In the genomic region with DNA sequence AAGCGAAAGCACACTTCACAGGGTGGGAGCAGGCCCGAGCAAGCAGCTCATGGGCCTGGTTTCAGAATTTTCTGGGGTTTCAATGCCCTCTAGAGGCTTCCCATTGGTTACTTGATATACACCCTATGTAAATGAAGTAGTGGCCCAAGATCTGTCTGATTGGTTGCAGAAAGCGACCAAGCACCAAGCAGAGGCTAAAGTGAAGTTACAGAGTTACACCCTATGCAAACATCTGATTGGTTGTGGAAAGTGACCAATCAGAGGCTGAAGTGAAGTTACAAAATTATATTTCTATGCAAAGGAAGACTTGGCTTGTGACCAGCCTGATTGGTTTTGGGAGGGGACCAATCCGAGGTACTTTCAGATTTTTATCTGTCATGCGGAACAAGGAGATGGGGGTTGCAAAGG, we compare ENCODE assay signal across 18 cellular contexts. TPM values are rescaled to one million over a fixed set of nuclear protein-coding genes. Genes with fewer than 3 reads are reported as not detected.
A peak's percentile ranks its signal among the peaks of the same experiment; 100 is the strongest.
DNase-seq lines count a peak whose midpoint lies in the region; ATAC-seq and TF ChIP-seq lines count a peak whose summit lies in the region.
"Had no signal": no experiment of that assay in that cellular context is flagged by ENCODE, and none has a peak within 500 bp of the region (broad histone marks: within the 10 kb centered on the region; RNA-seq: fewer than 3 reads in every experiment).

No MANE protein-coding gene starts in this region.

- no peaks in the 10 kb centered on the region for H3K36me3 Mint-ChIP-seq in T-helper 2 cell treated with Interferon-gamma antibody and Interleukin-4, amounts not matched to agents 5 μg/mL and 100 μg/mL, for 36 hours (ENCODE audit: low read depth)

- H3K27me3 ChIP-seq in PC-3 (ENCODE audit: low read length) (no peaks in the 10 kb centered on the region), thyroid gland (no peaks in the 10 kb centered on the region)
- H3K27me3 ChIP-seq: suprapubic skin had no signal

- H3K4me1 Mint-ChIP-seq in T-helper 2 cell treated with Interferon-gamma antibody and Interleukin-4, amounts not matched to agents 5 μg/mL and 100 μg/mL, for 36 hours (ENCODE audit: low read depth), result no peaks in the 10 kb centered on the region

- H3K4me3 ChIP-seq in PC-3 (ENCODE audit: low read length), result no peak overlapping the region; the same call in 1 of the 2 replicates
- H3K4me3 ChIP-seq in thyroid gland (replicated peaks in 1 of 3), result no peak overlapping the region
- H3K4me3 ChIP-seq in OCI-LY7 (ENCODE audit: low read depth, low read length, poor library complexity, severe bottlenecking), result no peak overlapping the region
- H3K4me3 ChIP-seq: lung, suprapubic skin had no signal

- H3K9me2 ChIP-seq in PC-3 (replicated peaks; ENCODE audit: low read length) (no peaks in the 10 kb centered on the region), OCI-LY7 (ENCODE audit: insufficient read depth, low read length) (no peaks in the 10 kb centered on the region)

- intact Hi-C loops in PC-3 (cut with micrococcal nuclease), result loop anchor here (5.0 kb wide), 1 partner anchor 185 kb away; no protein-coding TSS in a partner anchor
- intact Hi-C loops in thyroid gland (cut with DNase I), result no loop called here
- intact Hi-C loops in OCI-LY7 (cut with micrococcal nuclease; ENCODE audit: unreplicated experiment), result no loop called here

- H3K9me3 Mint-ChIP-seq in T-helper 2 cell treated with Interferon-gamma antibody and Interleukin-4, amounts not matched to agents 5 μg/mL and 100 μg/mL, for 36 hours, result peaks cover 4% of the 10 kb centered on the region
- H3K9me3 Mint-ChIP-seq: activated T-cell treated with anti-CD3 and anti-CD28 coated beads, Interleukin-2, amount 50 U/mL, for 24 hours had no signal

- H2AFZ ChIP-seq in PC-3 (ENCODE audit: low read length) (no peak overlapping the region), OCI-LY7 (ENCODE audit: low read length) (no peak overlapping the region)

- BruUV-seq in PC-3 (replicated peaks; lab: Mats Ljungman, UMichigan), result no TSS peak
- no TSS peak for BruUV-seq in OCI-LY7 (replicated peaks; lab: Mats Ljungman, UMichigan)

- H3K79me2 ChIP-seq in PC-3 (ENCODE audit: low read length) (peaks cover 55% of the 10 kb centered on the region), OCI-LY7 (ENCODE audit: insufficient read depth, low read depth, low read length) (no peaks in the 10 kb centered on the region)

- peak; percentile 12 for DNase-seq in DMS 273 (lab: John Stamatoyannopoulos, UW; ENCODE audit: unreplicated experiment)
- DNase-seq in DMS 273 treated with DMSO at 0.1 percent for 48 hours (lab: John Stamatoyannopoulos, UW), result no peak
- peak; percentile 28 for DNase-seq in PC-3
- no peak for DNase-seq in thyroid gland
- no peak for DNase-seq in T-helper 2 cell treated with Interferon-gamma antibody and Interleukin-4, amounts not matched to agents 5 μg/mL and 100 μg/mL, for 36 hours (ENCODE audit: low spot score)
- DNase-seq in OCI-LY7 (ENCODE audit: low spot score), result no peak
- DNase-seq: 8988T; activated CD4-positive, alpha-beta T cell treated with anti-CD3 and anti-CD28 coated beads for 48 hours; activated T-cell treated with anti-CD3 and anti-CD28 coated beads, Interleukin-2, amount 50 U/mL, for 24 hours; effector CD8-positive, alpha-beta T cell; NCI-H1092 treated with DMSO at 0.1 percent for 48 hours; NCI-H345; small intestine had no signal

- no peak for ATAC-seq in PC-3
- ATAC-seq in esophagus mucosa, result peak; percentile 84
- no peak for ATAC-seq in GM21529 (IDR thresholded peaks at IDR 0.05; ENCODE audit: unreplicated experiment)

- POLR2A ChIA-PET in PC-3 (lab: Charles Lee; ENCODE audit: unreplicated experiment) (no interaction called here), OCI-LY7 (lab: Charles Lee) (no interaction called here)

- 71 to 72% methylated on average over 5 of the region's 5 CpGs for WGBS in thyroid gland, 2 donors

- no peak for TF ChIP-seq POLR2A in thyroid gland (IDR thresholded peaks at IDR 0.05)

- peaks cover 7% of the 10 kb centered on the region for H3F3A ChIP-seq in PC-3 (ENCODE audit: low read length, unreplicated experiment)

- H4K20me1 ChIP-seq in PC-3 (ENCODE audit: low read length), result no peaks in the 10 kb centered on the region
- no peaks in the 10 kb centered on the region for H4K20me1 ChIP-seq in OCI-LY7 (ENCODE audit: insufficient read depth, low read length)

- peak overlapping the region; percentile 76 for H3K4me2 ChIP-seq in PC-3 (ENCODE audit: low read length)
- H3K4me2 ChIP-seq in OCI-LY7 (ENCODE audit: low read length), result no peak overlapping the region

- no peak overlapping the region for H3K9ac ChIP-seq in PC-3 (ENCODE audit: low read length)

- no peak overlapping the region for H3K4me3 Mint-ChIP-seq in T-helper 2 cell treated with Interferon-gamma antibody and Interleukin-4, amounts not matched to agents 5 μg/mL and 100 μg/mL, for 36 hours
- H3K4me3 Mint-ChIP-seq: activated T-cell treated with anti-CD3 and anti-CD28 coated beads, Interleukin-2, amount 50 U/mL, for 24 hours had no signal

- H3K36me3 ChIP-seq in PC-3 (ENCODE audit: low read depth, low read length), result no peaks in the 10 kb centered on the region
- H3K36me3 ChIP-seq in thyroid gland, result no peaks in the 10 kb centered on the region
- H3K36me3 ChIP-seq in OCI-LY7 (ENCODE audit: insufficient read depth, low read length), result no peaks in the 10 kb centered on the region
- H3K36me3 ChIP-seq: suprapubic skin had no signal

- CTCF ChIA-PET in PC-3 (lab: Charles Lee), result no interaction called here
- CTCF ChIA-PET in OCI-LY7 (lab: Charles Lee; ENCODE audit: unreplicated experiment), result no interaction called here

- H3K9me3 ChIP-seq in PC-3 (ENCODE audit: low read length) (no peaks in the 10 kb centered on the region), thyroid gland (no peaks in the 10 kb centered on the region), OCI-LY7 (ENCODE audit: low read length) (no peaks in the 10 kb centered on the region)
- H3K9me3 ChIP-seq: suprapubic skin had no signal

- H3K27ac Mint-ChIP-seq in T-helper 2 cell treated with Interferon-gamma antibody and Interleukin-4, amounts not matched to agents 5 μg/mL and 100 μg/mL, for 36 hours, result no peak overlapping the region
- H3K27ac Mint-ChIP-seq: activated T-cell treated with anti-CD3 and anti-CD28 coated beads, Interleukin-2, amount 50 U/mL, for 24 hours had no signal

- H3K27me3 Mint-ChIP-seq in T-helper 2 cell treated with Interferon-gamma antibody and Interleukin-4, amounts not matched to agents 5 μg/mL and 100 μg/mL, for 36 hours (ENCODE audit: low read depth), result peaks cover 22% of the 10 kb centered on the region

- H3K4me1 ChIP-seq in PC-3 (ENCODE audit: insufficient read depth, low read length) (peaks cover 56% of the 10 kb centered on the region), thyroid gland (peaks cover 31 to 51% of the 10 kb centered on the region in 2 donors), OCI-LY7 (ENCODE audit: insufficient read depth, low read length, poor library complexity, severe bottlenecking) (no peaks in the 10 kb centered on the region)

- H3K27ac ChIP-seq in PC-3 (ENCODE audit: low read length) (peak overlapping the region; percentile 93), thyroid gland (peak overlapping the region; percentile 74 to 95 (median 91)), OCI-LY7 (ENCODE audit: low read depth, low read length, poor library complexity, severe bottlenecking) (no peak overlapping the region)
- H3K27ac ChIP-seq: suprapubic skin had no signal

- TF ChIP-seq CTCF in PC-3 (conservative IDR thresholded peaks at IDR 0.05; ENCODE audit: low read depth, low read length), result no peak
- no peak for TF ChIP-seq CTCF in thyroid gland (IDR thresholded peaks at IDR 0.05)
- TF ChIP-seq CTCF in OCI-LY7 (conservative IDR thresholded peaks at IDR 0.05; ENCODE audit: low read length), result no peak

RNA-seq across cellular contexts. Expression of gene FHIP1A, which starts 8.2 kb away (rescaled TPM):
- 11.3 and 13.8 TPM in 2 replicates for total RNA-seq in PC-3 (2014; rRNA removed)
- total RNA-seq in esophagus mucosa, result 43.6 TPM
- 10 to 100 TPM; 27.3 to 76.6 (median 57.1) TPM for total RNA-seq in thyroid gland
- not detected in 2 replicates for total RNA-seq in OCI-LY7 (2014; rRNA removed; shearing (Covaris generic))
- not detected in 2 replicates for total RNA-seq in OCI-LY7 (2022)
- total RNA-seq: T-helper 1 cell treated with Interleukin-12 subunit alpha and Interleukin-12 subunit beta and Interleukin-4 antibody, amounts not matched to agents 30 ng/mL and 1 ng/mL, for 36 hours had no signal

Comparison
In these comparisons a context has a peak if more than half of its experiments do, and no peak if none do; other contexts are left out.
1. DNase-seq: peak in DMS 273 (single experiment) and PC-3 (single experiment); none in DMS 273 treated with DMSO at 0.1 percent for 48 hours (single experiment), thyroid gland (0 of 2), T-helper 2 cell treated with Interferon-gamma antibody and Interleukin-4, amounts not matched to agents 5 μg/mL and 100 μg/mL, for 36 hours (single experiment) and OCI-LY7 (single experiment).
2. RNA of gene FHIP1A, which starts 8.2 kb away (total RNA-seq): 27.3 to 76.6 TPM in thyroid gland, 43.6 TPM in esophagus mucosa (single experiment) and 11.3 to 13.8 TPM in PC-3; not detected in OCI-LY7; every median in the first group is over 10 times any median in the second.